Comparison of ENCODE assay signal across 22 cellular contexts in the genomic region with DNA sequence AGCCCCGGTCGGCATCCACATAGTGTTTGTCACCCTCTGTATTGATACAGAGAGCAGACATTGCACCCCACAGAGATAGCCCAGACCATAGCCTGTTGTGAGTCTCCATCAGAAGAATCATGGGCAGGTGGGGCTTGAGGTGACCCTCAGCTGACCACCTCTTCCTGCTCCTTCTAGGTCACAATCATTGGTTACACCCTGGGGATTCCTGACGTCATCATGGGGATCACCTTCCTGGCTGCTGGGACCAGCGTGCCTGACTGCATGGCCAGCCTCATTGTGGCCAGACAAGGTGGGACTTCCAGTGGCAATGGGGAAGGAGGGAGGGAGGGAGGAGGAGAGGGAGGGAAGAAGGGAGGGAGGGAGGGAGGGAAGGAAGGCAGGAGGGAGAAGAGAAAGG.
"Had no signal": no experiment of that assay in that cellular context is flagged by ENCODE, and none has a peak within 500 bp of the region (broad histone marks: within the 10 kb centered on the region; RNA-seq: fewer than 3 reads in every experiment).

No MANE protein-coding gene starts in this region.

- H3K4me3 Mint-ChIP-seq: mesothelial cell of epicardium had no signal

- DNase-seq: dermis blood vessel endothelial cell; dorsolateral prefrontal cortex; effector CD4-positive, alpha-beta T cell; effector memory CD4-positive, alpha-beta T cell; head of caudate nucleus; heart right ventricle; hippocampal formation; left cardiac atrium; left lung; left ventricle myocardium superior; lower lobe of right lung; mesenchymal stem cell; mucosa of descending colon had no signal

- H3K9me3 ChIP-seq: esophagus muscularis mucosa, gastroesophageal sphincter, heart right ventricle, left lung, lower lobe of right lung, mucosa of descending colon had no signal

- H3K27ac ChIP-seq: coronary artery, dorsolateral prefrontal cortex, esophagus muscularis mucosa, gastroesophageal sphincter, heart right ventricle, left lung, lower lobe of right lung had no signal

- H3K4me3 ChIP-seq: coronary artery, dorsolateral prefrontal cortex, esophagus muscularis mucosa, gastroesophageal sphincter, heart right ventricle, left lung, lower lobe of right lung, mucosa of descending colon had no signal

- ATAC-seq: gastroesophageal sphincter, heart right ventricle, left cardiac atrium, left lung, left ventricle myocardium superior, lower lobe of right lung, mucosa of descending colon had no signal

- H3K27ac Mint-ChIP-seq: mesothelial cell of epicardium had no signal

- H3K27me3 ChIP-seq: dorsolateral prefrontal cortex, esophagus muscularis mucosa, foreskin keratinocyte, gastroesophageal sphincter, heart right ventricle, left lung had no signal

- H3K36me3 ChIP-seq: esophagus muscularis mucosa, heart right ventricle, left lung, lower lobe of right lung had no signal

- FAIRE-seq: colon, endothelial cell of umbilical vein, frontal cortex, islet of Langerhans had no signal
